18 cellular contexts compared by ENCODE assay signal in the genomic region with DNA sequence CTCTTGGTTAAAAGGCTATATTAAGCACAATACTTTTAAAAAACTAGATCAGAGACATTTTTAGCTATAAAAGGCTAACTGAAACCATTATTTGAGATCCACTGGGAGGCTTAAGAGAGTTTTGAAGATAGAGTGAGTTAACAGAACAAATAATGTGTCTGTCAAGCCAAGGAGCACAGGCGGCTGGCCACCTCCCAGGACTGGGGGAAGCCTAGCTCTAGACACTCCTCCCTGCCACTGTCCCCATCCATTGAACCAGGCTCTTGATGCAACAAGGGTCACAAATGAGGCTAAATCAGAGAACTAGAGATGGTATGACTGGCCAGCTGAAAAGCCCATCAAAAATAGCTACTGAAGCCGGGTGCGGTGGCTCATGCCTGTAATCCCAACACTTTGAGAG.
"Had no signal": no experiment of that assay in that cellular context is flagged by ENCODE, and none has a peak within 500 bp of the region (broad histone marks: within the 10 kb centered on the region; RNA-seq: fewer than 3 reads in every experiment).

No MANE protein-coding gene starts in this region.

- H3K27ac Mint-ChIP-seq: activated CD4-positive, alpha-beta T cell treated with anti-CD3 and anti-CD28 coated beads for 36 hours; activated naive CD4-positive, alpha-beta T cell treated with anti-CD3 and anti-CD28 coated beads, Interleukin-2, amount 50 U/mL, for 24 hours; progenitor cell of endocrine pancreas; stimulated activated effector memory CD8-positive, alpha-beta T cell treated with anti-CD3 and anti-CD28 coated beads, Interleukin-12 subunit alpha, Interleukin-12 subunit beta, amount 100 ng/mL, for 72 hours; T-helper 2 cell treated with Interferon-gamma antibody and Interleukin-4, amounts not matched to agents 5 μg/mL and 100 μg/mL, for 36 hours had no signal

- H3K9ac ChIP-seq: SK-N-SH had no signal

- H3K4me2 ChIP-seq: SK-N-SH had no signal

- H3K27me3 Mint-ChIP-seq: activated naive CD4-positive, alpha-beta T cell treated with anti-CD3 and anti-CD28 coated beads, Interleukin-2, amount 50 U/mL, for 24 hours; progenitor cell of endocrine pancreas had no signal

- H3K9me3 Mint-ChIP-seq: activated naive CD4-positive, alpha-beta T cell treated with anti-CD3 and anti-CD28 coated beads, Interleukin-2, amount 50 U/mL, for 24 hours; stimulated activated effector memory CD8-positive, alpha-beta T cell treated with anti-CD3 and anti-CD28 coated beads, Interleukin-12 subunit alpha, Interleukin-12 subunit beta, amount 100 ng/mL, for 72 hours; T-helper 2 cell treated with Interferon-gamma antibody and Interleukin-4, amounts not matched to agents 5 μg/mL and 100 μg/mL, for 36 hours had no signal

- H3K27ac ChIP-seq: lower lobe of right lung had no signal

- H3K4me3 ChIP-seq: dorsolateral prefrontal cortex, lower lobe of right lung, stomach had no signal

- H3K36me3 ChIP-seq: lower lobe of right lung, stomach had no signal

- H3K9me3 ChIP-seq: lower lobe of right lung, SK-N-SH, stomach had no signal

- ATAC-seq: activated CD4-positive, alpha-beta T cell treated with anti-CD3 and anti-CD28 coated beads for 36 hours; lower lobe of right lung; stimulated activated effector memory CD8-positive, alpha-beta T cell treated with anti-CD3 and anti-CD28 coated beads, Interleukin-12 subunit alpha, Interleukin-12 subunit beta, amount 100 ng/mL, for 72 hours had no signal

- H3K36me3 Mint-ChIP-seq: stimulated activated effector memory CD8-positive, alpha-beta T cell treated with anti-CD3 and anti-CD28 coated beads, Interleukin-12 subunit alpha, Interleukin-12 subunit beta, amount 100 ng/mL, for 72 hours had no signal

- FAIRE-seq: astrocyte, colon, small intestine, TTC549 had no signal

- H3K4me1 Mint-ChIP-seq: activated CD4-positive, alpha-beta T cell treated with anti-CD3 and anti-CD28 coated beads for 36 hours; activated naive CD4-positive, alpha-beta T cell treated with anti-CD3 and anti-CD28 coated beads, Interleukin-2, amount 50 U/mL, for 24 hours; stimulated activated effector memory CD8-positive, alpha-beta T cell treated with anti-CD3 and anti-CD28 coated beads, Interleukin-12 subunit alpha, Interleukin-12 subunit beta, amount 100 ng/mL, for 72 hours had no signal

- H3K4me3 Mint-ChIP-seq: activated CD4-positive, alpha-beta T cell treated with anti-CD3 and anti-CD28 coated beads for 36 hours; activated naive CD4-positive, alpha-beta T cell treated with anti-CD3 and anti-CD28 coated beads, Interleukin-2, amount 50 U/mL, for 24 hours; stimulated activated effector memory CD8-positive, alpha-beta T cell treated with anti-CD3 and anti-CD28 coated beads, Interleukin-12 subunit alpha, Interleukin-12 subunit beta, amount 100 ng/mL, for 72 hours; T-helper 2 cell treated with Interferon-gamma antibody and Interleukin-4, amounts not matched to agents 5 μg/mL and 100 μg/mL, for 36 hours had no signal

- DNase-seq: activated CD4-positive, alpha-beta T cell treated with anti-CD3 and anti-CD28 coated beads for 36 hours; activated CD4-positive, alpha-beta T cell treated with anti-CD3 and anti-CD28 coated beads, Interleukin-2, amount 50 U/mL, for 48 hours; activated gamma-delta T cell; dorsolateral prefrontal cortex; foreskin melanocyte; lower lobe of right lung; SK-N-SH; small intestine; stimulated activated CD4-positive, alpha-beta T cell treated with anti-CD3 and anti-CD28 coated beads, Interleukin-15, amount 100 ng/mL, for 24 hours; stimulated activated CD4-positive, alpha-beta T cell treated with anti-CD3 and anti-CD28 coated beads, Interleukin-4, amount 100 ng/mL, for 1 hour; stomach had no signal

- H3K27me3 ChIP-seq: dorsolateral prefrontal cortex, stomach had no signal
